In the genomic region with DNA sequence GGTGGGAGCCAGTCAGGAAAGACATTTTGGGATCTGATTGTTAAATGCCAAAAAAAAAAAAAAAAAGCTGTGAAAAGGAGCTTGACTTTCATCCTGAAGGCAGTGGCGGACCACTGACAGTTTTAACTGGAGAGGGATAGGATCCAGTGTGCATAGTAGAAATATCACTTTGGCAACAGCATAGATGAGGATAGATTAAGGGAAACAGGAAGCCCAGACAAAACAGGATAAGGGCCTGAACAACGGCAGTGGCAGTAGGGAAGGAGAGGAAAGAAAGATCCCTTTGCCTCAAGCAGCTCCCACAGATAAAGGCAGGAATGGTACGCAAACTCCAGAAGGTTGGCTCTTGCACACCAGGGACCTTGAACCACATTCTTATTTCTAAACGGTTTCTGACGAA, we compare ENCODE assay signal across 16 cellular contexts.
DNase-seq lines count a peak whose midpoint lies in the region; ATAC-seq, FAIRE-seq and TF ChIP-seq lines count a peak whose summit lies in the region.
"Had no signal": no experiment of that assay in that cellular context is flagged by ENCODE, and none has a peak within 500 bp of the region (broad histone marks: within the 10 kb centered on the region; RNA-seq: fewer than 3 reads in every experiment).

No MANE protein-coding gene starts in this region.

- 44% methylated on average over 5 of the region's 5 CpGs for WGBS in SK-N-SH (ENCODE audit: low lambda C conversion rate)
- 72% methylated on average over 5 of the region's 5 CpGs for WGBS in HepG2 (ENCODE audit: low lambda C conversion rate)

- H3K27me3 ChIP-seq in BLaER1 treated with 17β-estradiol and CSF1 and Interleukin-3, amounts not matched to agents 10 nM and 100 nM = no peaks in the 10 kb centered on the region
- H3K27me3 ChIP-seq in SK-N-SH (ENCODE audit: insufficient read depth) = no peaks in the 10 kb centered on the region
- no peaks in the 10 kb centered on the region for H3K27me3 ChIP-seq in fibroblast of lung (ENCODE audit: control insufficient read depth, insufficient read depth, low read length)
- no peaks in the 10 kb centered on the region for H3K27me3 ChIP-seq in osteoblast (ENCODE audit: insufficient read depth, low read length)
- no peaks in the 10 kb centered on the region; a peak in 1 of 5 replicates for H3K27me3 ChIP-seq in HepG2 (ENCODE audit: control insufficient read depth in 1 of 2, insufficient read depth in 2 of 2, low read length in 2 of 2)
- H3K27me3 ChIP-seq: BLaER1 had no signal

- ATAC-seq in HepG2 = no peak
- no peak for ATAC-seq in HG03439 (IDR thresholded peaks at IDR 0.05; ENCODE audit: unreplicated experiment)
- ATAC-seq: left lobe of liver had no signal

- FAIRE-seq in HepG2 (lab: Jason Lieb, UNC) = no peak

- H3K4me3 ChIP-seq in BLaER1 treated with 17β-estradiol and CSF1 and Interleukin-3, amounts not matched to agents 10 nM and 100 nM = no peak overlapping the region
- H3K4me3 ChIP-seq in SK-N-SH (ENCODE audit: low read depth in 2 of 2, low read length in 1 of 2) = peak overlapping the region in 1 of 2 experiments; percentile 26; a peak in 3 of 4 replicates
- no peak overlapping the region for H3K4me3 ChIP-seq in fibroblast of lung (replicated peaks in 1 of 4; ENCODE audit: control extremely low read depth in 1 of 4, insufficient read depth in 1 of 4, low read depth in 3 of 4, low read length in 4 of 4)
- H3K4me3 ChIP-seq in osteoblast (ENCODE audit: insufficient read depth, low read length) = no peak overlapping the region
- H3K4me3 ChIP-seq in HepG2 (replicated peaks in 1 of 3; ENCODE audit: insufficient read depth in 1 of 3, low read depth in 2 of 3, low read length in 3 of 3) = no peak overlapping the region
- H3K4me3 ChIP-seq: BLaER1, HAP-1 had no signal

- POLR2A ChIA-PET in SK-N-SH (lab: Yijun Ruan, JAX) (interaction anchor here (0.8 to 1.7 kb wide), 5 partner anchors 21 to 103 kb away, joined by 3 to 7 read pairs (median 4); partner anchors contain the start of gene GAB2), HepG2 (lab: Yijun Ruan, JAX) (no interaction called here)

- peaks cover 80 to 100% (median 100%) of the 10 kb centered on the region in 11 experiments for H4K20me1 ChIP-seq in BLaER1 treated with 17β-estradiol and CSF1 and Interleukin-3, amounts not matched to agents 10 nM and 100 nM
- H4K20me1 ChIP-seq in SK-N-SH (ENCODE audit: insufficient read depth) = no peaks in the 10 kb centered on the region
- H4K20me1 ChIP-seq in fibroblast of lung (ENCODE audit: control insufficient read depth, extremely low read depth, insufficient read depth, low read length) = no peaks in the 10 kb centered on the region
- peaks cover 6% of the 10 kb centered on the region for H4K20me1 ChIP-seq in osteoblast (ENCODE audit: insufficient read depth, low read length)
- H4K20me1 ChIP-seq in HepG2 (ENCODE audit: insufficient read depth, low read length) = no peaks in the 10 kb centered on the region

- BruUV-seq in HepG2 (replicated peaks; lab: Mats Ljungman, UMichigan) = no TSS peak

- CTCF ChIA-PET in SK-N-SH (lab: Yijun Ruan, JAX) = interaction anchor here (1.1 to 1.5 kb wide), 5 partner anchors 10 to 246 kb away, joined by 3 to 7 read pairs (median 4); partner anchors contain the start of gene GAB2
- CTCF ChIA-PET in HepG2 (lab: Yijun Ruan, JAX; ENCODE audit: low intra/inter-chr PET ratio, low total read pairs) = no interaction called here

- intact Hi-C loops in HepG2 (cut with micrococcal nuclease; ENCODE audit: unreplicated experiment) = no loop called here

- H3K4me1 ChIP-seq in BLaER1 treated with 17β-estradiol and CSF1 and Interleukin-3, amounts not matched to agents 10 nM and 100 nM = peaks cover 16 to 73% (median 26%) of the 10 kb centered on the region in 10 experiments
- H3K4me1 ChIP-seq in SK-N-SH (ENCODE audit: control insufficient read depth in 1 of 2, insufficient read depth in 2 of 2, low read depth in 1 of 2, low read length in 1 of 2) (peaks cover 27 to 42% of the 10 kb centered on the region in 2 experiments), fibroblast of lung (ENCODE audit: control insufficient read depth, extremely low read depth, insufficient read depth, low read length) (peaks cover 13% of the 10 kb centered on the region), osteoblast (ENCODE audit: insufficient read depth, low read length) (peaks cover 5% of the 10 kb centered on the region), HepG2 (ENCODE audit: insufficient read depth, low read length) (peaks cover 17% of the 10 kb centered on the region)

- DNase-seq in SK-N-SH = peak; percentile 43
- no peak for DNase-seq in fibroblast of lung (ENCODE audit: low read depth in 2 of 2)
- no peak for DNase-seq in osteoblast (ENCODE audit: insufficient read length, low spot score, missing footprints)
- no peak for DNase-seq in HepG2 (ENCODE audit: low spot score)
- DNase-seq in stimulated activated naive CD4-positive, alpha-beta T cell treated with Interleukin-2 at 50 U/mL for 16 hours (lab: John Stamatoyannopoulos, UW) = no peak
- no peak for DNase-seq in middle frontal gyrus (ENCODE audit: extremely low spot score, low spot score)
- DNase-seq: activated CD4-positive, alpha-beta T cell treated with anti-CD3 and anti-CD28 coated beads, Interleukin-2, amount 10 ng/mL, durations not matched to agents 24 days and 14 days; endodermal cell; NCI-H2171; stimulated activated CD4-positive, alpha-beta T cell treated with anti-CD3 and anti-CD28 coated beads, Interleukin-2, amount 100 ng/mL, for 24 hours had no signal

- H3K4me2 ChIP-seq in BLaER1 treated with 17β-estradiol and CSF1 and Interleukin-3, amounts not matched to agents 10 nM and 100 nM = peak overlapping the region in 6 of 11 experiments; percentile 10 to 47 (median 28); a peak in 7 of 22 replicates
- H3K4me2 ChIP-seq in SK-N-SH (peak overlapping the region; percentile 69), fibroblast of lung (ENCODE audit: extremely low read depth, insufficient read depth, low read length) (peak overlapping the region; percentile 54), osteoblast (ENCODE audit: insufficient read depth, low read length) (no peak overlapping the region), HepG2 (ENCODE audit: low read depth, low read length) (no peak overlapping the region)
- H3K4me2 ChIP-seq: BLaER1 had no signal

- peak overlapping the region; percentile 80; the same call in 1 of the 2 replicates for H2AFZ ChIP-seq in SK-N-SH (ENCODE audit: low read depth)
- peak overlapping the region; percentile 63 for H2AFZ ChIP-seq in fibroblast of lung (ENCODE audit: low read length)
- peak overlapping the region; percentile 39 for H2AFZ ChIP-seq in osteoblast (ENCODE audit: low read length)
- no peak overlapping the region for H2AFZ ChIP-seq in HepG2 (ENCODE audit: low read length)
- H2AFZ ChIP-seq: parathyroid adenoma had no signal

- TF ChIP-seq RAD21 in SK-N-SH (IDR thresholded peaks at IDR 0.05; ENCODE audit: low read length) = no peak
- TF ChIP-seq RAD21 in HepG2 (CRISPR knock-in tag; IDR thresholded peaks at IDR 0.05) = no peak

- no peak for TF ChIP-seq EP300 in SK-N-SH (IDR thresholded peaks at IDR 0.05; ENCODE audit: borderline replicate concordance in 1 of 2, low read depth in 1 of 2, low read length in 1 of 2)
- TF ChIP-seq EP300 in HepG2 (IDR thresholded peaks at IDR 0.05; ENCODE audit: low read depth in 2 of 2, low read length in 2 of 2) = no peak
- TF ChIP-seq EP300 in HepG2 (CRISPR knock-in tag; IDR thresholded peaks at IDR 0.05; ENCODE audit: borderline replicate concordance) = no peak

- peaks cover 0 to 13% (median 4%) of the 10 kb centered on the region in 11 experiments; a peak in 8 of 22 replicates for H3K9me3 ChIP-seq in BLaER1 treated with 17β-estradiol and CSF1 and Interleukin-3, amounts not matched to agents 10 nM and 100 nM (replicated peaks in 1 of 11)
- H3K9me3 ChIP-seq in SK-N-SH (no peaks in the 10 kb centered on the region), fibroblast of lung (ENCODE audit: control insufficient read depth, insufficient read depth, low read depth, low read length) (no peaks in the 10 kb centered on the region), osteoblast (ENCODE audit: low read depth, low read length) (no peaks in the 10 kb centered on the region), HepG2 (ENCODE audit: low read length) (no peaks in the 10 kb centered on the region)
- H3K9me3 ChIP-seq: HAP-1 had no signal

- TF ChIP-seq CTCF in SK-N-SH (IDR thresholded peaks at IDR 0.05) (no peak), fibroblast of lung (conservative IDR thresholded peaks at IDR 0.05 in 1 of 2, IDR thresholded peaks at IDR 0.05 in 1 of 2; ENCODE audit: low read depth in 1 of 2, low read length in 2 of 2) (no peak), osteoblast (IDR thresholded peaks at IDR 0.05; ENCODE audit: extremely low read depth, low read depth, low read length) (no peak), HepG2 (CRISPR knock-in tag; IDR thresholded peaks at IDR 0.05) (no peak)

- no peaks in the 10 kb centered on the region for H3K9me2 ChIP-seq in SK-N-SH

- H3K9ac ChIP-seq in BLaER1 treated with 17β-estradiol and CSF1 and Interleukin-3, amounts not matched to agents 10 nM and 100 nM = 0 out of 22 replicates have a peak overlapping the region, but pooled peaks of 1 of the 11 experiments have one; percentile 26
- H3K9ac ChIP-seq in SK-N-SH (peak overlapping the region; percentile 22; the same call in 1 of the 2 replicates), fibroblast of lung (ENCODE audit: insufficient read depth, low read length) (no peak overlapping the region), HepG2 (ENCODE audit: insufficient read depth, low read depth, low read length) (no peak overlapping the region)
- H3K9ac ChIP-seq: BLaER1, parathyroid adenoma had no signal

- H3K79me2 ChIP-seq in SK-N-SH (ENCODE audit: insufficient read depth) (peaks cover 3% of the 10 kb centered on the region; the same call in 1 of the 2 replicates), fibroblast of lung (ENCODE audit: control insufficient read depth, insufficient read depth, low read length) (no peaks in the 10 kb centered on the region), osteoblast (ENCODE audit: insufficient read depth, low read length) (no peaks in the 10 kb centered on the region), HepG2 (ENCODE audit: insufficient read depth, low read length) (no peaks in the 10 kb centered on the region)

- peaks cover 11% of the 10 kb centered on the region for H3F3A ChIP-seq in SK-N-SH (replicated peaks; ENCODE audit: insufficient read depth)

- no peak for TF ChIP-seq POLR2A in HepG2 (IDR thresholded peaks at IDR 0.05; ENCODE audit: insufficient read depth in 1 of 2, low read depth in 2 of 2, low read length in 2 of 2)

- H3K36me3 ChIP-seq in BLaER1 treated with 17β-estradiol and CSF1 and Interleukin-3, amounts not matched to agents 10 nM and 100 nM = peaks cover 12 to 53% (median 25%) of the 10 kb centered on the region in 11 experiments; a peak in 18 of 22 replicates
- H3K36me3 ChIP-seq in SK-N-SH (replicated peaks in 1 of 2; ENCODE audit: control insufficient read depth in 1 of 2, insufficient read depth in 2 of 2, low read length in 1 of 2) (no peaks in the 10 kb centered on the region), fibroblast of lung (ENCODE audit: control insufficient read depth, insufficient read depth, low read length) (no peaks in the 10 kb centered on the region), osteoblast (ENCODE audit: insufficient read depth, low read length) (no peaks in the 10 kb centered on the region), HepG2 (replicated peaks in 1 of 2; ENCODE audit: control insufficient read depth in 1 of 2, insufficient read depth in 2 of 2, low read length in 2 of 2) (no peaks in the 10 kb centered on the region)

- in situ Hi-C loops in HepG2 (cut with HindIII; ENCODE audit: extremely low pct_ligation_motif_present, low pct_unique_long_range_greater_than_20kb) = no loop called here

- H3K27ac ChIP-seq in BLaER1 treated with 17β-estradiol and CSF1 and Interleukin-3, amounts not matched to agents 10 nM and 100 nM = peak overlapping the region in 1 of 11 experiments; percentile 2; a peak in 2 of 22 replicates
- H3K27ac ChIP-seq in SK-N-SH (ENCODE audit: low read depth in 2 of 2, low read length in 1 of 2) (peak overlapping the region; percentile 62 to 95), fibroblast of lung (ENCODE audit: insufficient read depth, low read length) (peak overlapping the region; percentile 31), osteoblast (ENCODE audit: low read depth, low read length) (no peak overlapping the region), HepG2 (ENCODE audit: extremely low read length, insufficient read depth, low read length) (no peak overlapping the region)
- H3K27ac ChIP-seq: BLaER1, parathyroid adenoma had no signal

Comparison
In these comparisons a context has a peak if more than half of its experiments do, and no peak if none do; other contexts are left out.
1. H3K27ac ChIP-seq: peak in SK-N-SH (2 of 2) and fibroblast of lung (single experiment); none in osteoblast (single experiment) and HepG2 (single experiment).
2. H3K4me2 ChIP-seq: peak in BLaER1 treated with 17β-estradiol and CSF1 and Interleukin-3, amounts not matched to agents 10 nM and 100 nM (6 of 11), SK-N-SH (single experiment) and fibroblast of lung (single experiment); none in osteoblast (single experiment) and HepG2 (single experiment).